Comparison of ENCODE assay signal across 20 cellular contexts in the genomic region with DNA sequence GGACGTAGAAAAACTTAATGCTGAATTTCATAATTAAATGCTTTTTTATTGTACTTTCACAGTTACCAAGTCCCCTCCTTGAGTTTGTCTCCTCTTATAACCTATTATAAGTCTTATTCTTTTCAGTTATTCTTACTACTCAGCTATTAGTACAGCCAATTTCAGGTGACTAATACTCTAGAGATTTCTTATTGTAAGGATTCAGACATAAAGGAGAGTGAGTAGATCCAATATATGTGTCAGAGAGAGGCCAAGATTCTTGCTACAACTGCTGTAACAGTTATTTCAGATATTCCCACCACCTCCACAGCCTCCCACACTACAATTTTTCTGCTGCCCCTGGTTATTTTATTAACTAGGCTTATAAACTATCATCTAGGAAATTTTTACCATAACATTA.
DNase-seq lines count a peak whose midpoint lies in the region; ATAC-seq and TF ChIP-seq lines count a peak whose summit lies in the region.
"Had no signal": no experiment of that assay in that cellular context is flagged by ENCODE, and none has a peak within 500 bp of the region (broad histone marks: within the 10 kb centered on the region; RNA-seq: fewer than 3 reads in every experiment).

No MANE protein-coding gene starts in this region.

- TF ChIP-seq CTCF in IMR-90 (conservative IDR thresholded peaks at IDR 0.05; ENCODE audit: low read depth, low read length) (no peak), fibroblast of the aortic adventitia (IDR thresholded peaks at IDR 0.05; ENCODE audit: insufficient read depth, low read length) (no peak), omental fat pad (IDR thresholded peaks at IDR 0.05) (no peak)

- no peak overlapping the region for H3K4me2 ChIP-seq in IMR-90 (ENCODE audit: low read depth, low read length)

- no peak overlapping the region for H2AK9ac ChIP-seq in IMR-90 (replicated peaks; ENCODE audit: low read depth, low read length, poor library complexity)

- CTCF ChIA-PET in IMR-90 (lab: Yijun Ruan, JAX), result interaction anchor here (1.3 kb wide), 1 partner anchor 151 kb away, joined by 4 read pairs; no protein-coding TSS in a partner anchor

- no peak overlapping the region for H3K18ac ChIP-seq in IMR-90 (ENCODE audit: low read depth, low read length)

- H3K4ac ChIP-seq in IMR-90 (ENCODE audit: low read depth, low read length), result no peak overlapping the region

- no peaks in the 10 kb centered on the region for H3K4me1 ChIP-seq in IMR-90 (ENCODE audit: control insufficient read depth, insufficient read depth, low read length)
- H3K4me1 ChIP-seq: Peyer's patch, SJSA1 had no signal

- no peak overlapping the region for H4K5ac ChIP-seq in IMR-90 (ENCODE audit: low read depth, low read length)

- no peaks in the 10 kb centered on the region for H3K9me3 ChIP-seq in IMR-90 (ENCODE audit: control insufficient read depth, insufficient read depth, low read length)
- H3K9me3 ChIP-seq: Peyer's patch, SJSA1 had no signal

- H4K20me1 ChIP-seq in IMR-90 (ENCODE audit: insufficient read depth, low read length), result no peaks in the 10 kb centered on the region

- no peaks in the 10 kb centered on the region for H3K9me1 ChIP-seq in IMR-90 (ENCODE audit: insufficient read depth, low read length)

- H2BK5ac ChIP-seq in IMR-90 (ENCODE audit: low read depth, low read length, poor library complexity, severe bottlenecking), result no peak overlapping the region

- no peak overlapping the region for H2BK15ac ChIP-seq in IMR-90 (ENCODE audit: low read depth, low read length)

- dilution Hi-C loops in IMR-90 (cut with HindIII; ENCODE audit: low sequenced_read_pairs, unreplicated experiment), result no loop called here

- no peak overlapping the region for H2AK5ac ChIP-seq in IMR-90 (ENCODE audit: low read depth, low read length)

- intact Hi-C loops in IMR-90 (cut with micrococcal nuclease) (no loop called here), head of caudate nucleus (cut with DNase I) (no loop called here)

- TF ChIP-seq POLR2A in IMR-90 (IDR thresholded peaks at IDR 0.05; ENCODE audit: low read depth, low read length), result no peak

- no peak for TF ChIP-seq RAD21 in IMR-90 (IDR thresholded peaks at IDR 0.05; ENCODE audit: low read length)

- BruUV-seq in IMR-90 (replicated peaks; lab: Mats Ljungman, UMichigan), result no TSS peak

- no peak overlapping the region for H3K9ac ChIP-seq in IMR-90 (ENCODE audit: low read depth, low read length)

- no peak overlapping the region for H3K56ac ChIP-seq in IMR-90 (ENCODE audit: extremely low read depth, insufficient read depth, low read length)

- H3K79me1 ChIP-seq in IMR-90 (ENCODE audit: low read depth in 1 of 2, low read length in 2 of 2), result no peaks in the 10 kb centered on the region

- H3K27me3 ChIP-seq in IMR-90 (ENCODE audit: control insufficient read depth, insufficient read depth, low read length), result no peaks in the 10 kb centered on the region
- H3K27me3 ChIP-seq: Peyer's patch, SJSA1 had no signal

- no peak overlapping the region for H2BK20ac ChIP-seq in IMR-90 (ENCODE audit: low read depth, low read length)

- ATAC-seq in IMR-90 (ENCODE audit: low read depth) (no peak), omental fat pad (ENCODE audit: low FRiP score) (no peak), GM19467 (IDR thresholded peaks at IDR 0.05; ENCODE audit: unreplicated experiment) (no peak)
- ATAC-seq: HepG2, Right ventricle myocardium inferior had no signal

- H2AFZ ChIP-seq in IMR-90 (replicated peaks; ENCODE audit: low read length, poor library complexity), result no peak overlapping the region

- peak; percentile 60 for DNase-seq in IMR-90
- peak; percentile 6 for DNase-seq in amniotic epithelial cell (ENCODE audit: low read depth)
- peak; percentile 46 for DNase-seq in fibroblast of the aortic adventitia (ENCODE audit: low read depth)
- no peak for DNase-seq in head of caudate nucleus
- no peak for DNase-seq in omental fat pad (ENCODE audit: low spot score)
- no peak for DNase-seq in superior temporal gyrus (ENCODE audit: extremely low spot score)
- DNase-seq: CD4-positive, alpha-beta T cell; COR-L47; DMS79; KG1; NCI-H1105; NCI-H146; NCI-H2029; NCI-H345; NCI-H524 treated with DMSO at 0.1 percent for 48 hours; Peyer's patch had no signal

- no peak overlapping the region for H4K8ac ChIP-seq in IMR-90 (ENCODE audit: low read depth in 2 of 2, low read length in 2 of 2)

- H3K27ac ChIP-seq in IMR-90 (ENCODE audit: insufficient read depth, low read length), result no peak overlapping the region
- H3K27ac ChIP-seq: Peyer's patch, SJSA1 had no signal

- POLR2A ChIA-PET in IMR-90 (lab: Charles Lee; ENCODE audit: unreplicated experiment), result no interaction called here

- in situ Hi-C loops in IMR-90 (cut with MboI; ENCODE audit: low sequenced_read_pairs), result no loop called here

- no peak overlapping the region for H2BK120ac ChIP-seq in IMR-90 (ENCODE audit: low read depth, low read length)

- no peak overlapping the region for H4K91ac ChIP-seq in IMR-90 (ENCODE audit: insufficient read depth, low read depth, low read length)

- H3K23ac ChIP-seq in IMR-90 (ENCODE audit: low read depth, low read length), result no peak overlapping the region

- no peak overlapping the region for H3K14ac ChIP-seq in IMR-90 (replicated peaks; ENCODE audit: low read depth, low read length)

- H3K36me3 ChIP-seq in IMR-90 (ENCODE audit: control insufficient read depth, insufficient read depth, low read length), result no peaks in the 10 kb centered on the region
- H3K36me3 ChIP-seq: Peyer's patch, SJSA1 had no signal

- no peak overlapping the region for H3K4me3 ChIP-seq in IMR-90 (ENCODE audit: insufficient read depth, low read depth, low read length)
- no peak overlapping the region for H3K4me3 ChIP-seq in fibroblast of the aortic adventitia (ENCODE audit: low read depth, low read length)
- H3K4me3 ChIP-seq: Peyer's patch, SJSA1 had no signal

- WGBS in IMR-90 (ENCODE audit: extremely low coverage in 2 of 2, insufficient read length in 1 of 2), 2 experiments, result no CpG with 5 or more reads among the region's 1 CpG

TF ChIP-seq in IMR-90, 13 proteins besides CTCF, POLR2A, EP300 and RAD21:
- TF ChIP-seq, protein P1, sequence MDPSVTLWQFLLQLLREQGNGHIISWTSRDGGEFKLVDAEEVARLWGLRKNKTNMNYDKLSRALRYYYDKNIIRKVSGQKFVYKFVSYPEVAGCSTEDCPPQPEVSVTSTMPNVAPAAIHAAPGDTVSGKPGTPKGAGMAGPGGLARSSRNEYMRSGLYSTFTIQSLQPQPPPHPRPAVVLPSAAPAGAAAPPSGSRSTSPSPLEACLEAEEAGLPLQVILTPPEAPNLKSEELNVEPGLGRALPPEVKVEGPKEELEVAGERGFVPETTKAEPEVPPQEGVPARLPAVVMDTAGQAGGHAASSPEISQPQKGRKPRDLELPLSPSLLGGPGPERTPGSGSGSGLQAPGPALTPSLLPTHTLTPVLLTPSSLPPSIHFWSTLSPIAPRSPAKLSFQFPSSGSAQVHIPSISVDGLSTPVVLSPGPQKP (IDR thresholded peaks at IDR 0.05; ENCODE audit: borderline replicate concordance, low read depth, low read length), result no peak
- no peak for TF ChIP-seq RFX5 (IDR thresholded peaks at IDR 0.05; ENCODE audit: low read depth, low read length)
- TF ChIP-seq MXI1 (IDR thresholded peaks at IDR 0.05; ENCODE audit: borderline replicate concordance, low read depth, low read length), result no peak
- TF ChIP-seq CHD1 (IDR thresholded peaks at IDR 0.05; ENCODE audit: low read depth, low read length), result no peak
- no peak for TF ChIP-seq MAFK (IDR thresholded peaks at IDR 0.05; ENCODE audit: low read depth, low read length)
- TF ChIP-seq NFE2L2 (IDR thresholded peaks at IDR 0.05; ENCODE audit: low read depth, low read length), result no peak
- no peak for TF ChIP-seq BHLHE40 (IDR thresholded peaks at IDR 0.05; ENCODE audit: low read depth, low read length)
- TF ChIP-seq CEBPB (IDR thresholded peaks at IDR 0.05; ENCODE audit: low read depth, low read length), result no peak
- no peak for TF ChIP-seq MAZ (IDR thresholded peaks at IDR 0.05; ENCODE audit: borderline replicate concordance, low read depth, low read length)
- TF ChIP-seq SMC3 (IDR thresholded peaks at IDR 0.05; ENCODE audit: low read depth, low read length), result no peak
- no peak for TF ChIP-seq RCOR1 (IDR thresholded peaks at IDR 0.05; ENCODE audit: insufficient replicate concordance, low read length)
- no peak for TF ChIP-seq FOS (IDR thresholded peaks at IDR 0.05; ENCODE audit: low read depth, low read length)
- TF ChIP-seq, protein P2, sequence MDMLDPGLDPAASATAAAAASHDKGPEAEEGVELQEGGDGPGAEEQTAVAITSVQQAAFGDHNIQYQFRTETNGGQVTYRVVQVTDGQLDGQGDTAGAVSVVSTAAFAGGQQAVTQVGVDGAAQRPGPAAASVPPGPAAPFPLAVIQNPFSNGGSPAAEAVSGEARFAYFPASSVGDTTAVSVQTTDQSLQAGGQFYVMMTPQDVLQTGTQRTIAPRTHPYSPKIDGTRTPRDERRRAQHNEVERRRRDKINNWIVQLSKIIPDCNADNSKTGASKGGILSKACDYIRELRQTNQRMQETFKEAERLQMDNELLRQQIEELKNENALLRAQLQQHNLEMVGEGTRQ (IDR thresholded peaks at IDR 0.05; ENCODE audit: low read depth, low read length), result no peak

Comparison
In these comparisons a context has a peak if more than half of its experiments do, and no peak if none do; other contexts are left out.
1. DNase-seq: peak in IMR-90 (single experiment), amniotic epithelial cell (single experiment) and fibroblast of the aortic adventitia (single experiment); none in head of caudate nucleus (0 of 42), omental fat pad (single experiment) and superior temporal gyrus (single experiment).